1 cellular context compared by ENCODE assay signal in genomic region chr12:11707535-11707934, GRCh38.
TF ChIP-seq lines count a peak whose summit lies in the region.

No MANE protein-coding gene starts in this region.

TF ChIP-seq in SK-N-SH treated with all-trans-retinoic acid at 6 μM for 48 hours, 23 proteins besides CTCF, POLR2A, EP300 and RAD21 (continued from another document):
- TF ChIP-seq ZNF70 (CRISPR knock-in tag; IDR thresholded peaks at IDR 0.05) (no peak), RARB (CRISPR knock-in tag; IDR thresholded peaks at IDR 0.05) (no peak), CSDC2 (CRISPR knock-in tag; IDR thresholded peaks at IDR 0.05) (no peak), TOX (CRISPR knock-in tag; IDR thresholded peaks at IDR 0.05; ENCODE audit: borderline replicate concordance) (no peak), ZNF565 (CRISPR knock-in tag; conservative IDR thresholded peaks at IDR 0.05; ENCODE audit: low read depth) (no peak), OSR1 (CRISPR knock-in tag; IDR thresholded peaks at IDR 0.05) (no peak), GLIS3 (CRISPR knock-in tag; IDR thresholded peaks at IDR 0.05) (no peak), TCF4 (CRISPR knock-in tag; IDR thresholded peaks at IDR 0.05; ENCODE audit: borderline replicate concordance) (peak; percentile 82; the same call in 1 of the 2 replicates)
